Comparison of ENCODE assay signal across 11 cellular contexts in the genomic region with DNA sequence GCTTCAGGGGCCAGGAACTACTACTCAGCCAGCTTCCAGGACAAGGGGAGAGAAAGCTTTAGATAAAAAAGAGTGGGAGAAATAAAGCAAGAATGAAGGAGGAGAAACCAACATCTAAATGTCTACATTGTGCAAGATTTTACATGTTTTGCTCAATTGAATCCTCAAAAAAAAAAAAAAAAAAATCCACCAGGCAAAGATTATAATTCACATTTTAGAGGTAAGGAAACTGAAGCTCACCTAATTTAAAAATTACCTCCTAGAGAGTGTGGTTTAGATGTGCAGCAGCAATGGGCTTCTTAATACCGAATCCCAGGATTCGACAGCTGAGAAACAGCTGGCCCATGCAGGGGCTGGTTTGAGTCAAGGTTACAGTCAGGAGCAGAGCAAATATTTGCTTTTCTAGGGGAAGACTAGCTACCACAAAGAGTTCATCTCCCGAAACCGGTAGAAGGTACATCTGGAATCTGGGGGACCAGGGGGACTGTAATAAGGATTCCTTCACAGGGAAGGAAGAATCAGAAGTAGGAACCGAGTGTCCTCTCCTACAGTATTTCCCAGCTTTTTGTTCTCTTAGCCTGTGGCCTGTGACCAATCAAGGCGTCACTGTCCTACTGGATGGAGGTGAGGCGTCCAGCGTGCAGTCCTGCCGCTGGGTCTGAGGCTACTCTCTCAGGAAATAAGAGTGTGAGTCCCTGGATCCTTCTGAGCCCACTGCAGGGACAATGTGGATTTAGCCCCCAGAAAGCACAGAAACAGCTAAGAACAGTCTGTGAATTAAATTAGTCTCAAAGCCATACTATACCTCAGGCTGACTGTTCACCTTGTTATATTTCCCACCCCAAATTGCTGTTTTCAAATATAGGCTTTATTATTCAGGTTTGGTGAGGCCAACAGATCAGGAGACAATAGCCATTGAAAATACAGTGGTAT. TPM values are rescaled to one million over a fixed set of nuclear protein-coding genes. Genes with fewer than 3 reads are reported as not detected.
A peak's percentile ranks its signal among the peaks of the same experiment; 100 is the strongest.
DNase-seq lines count a peak whose midpoint lies in the region; ATAC-seq and TF ChIP-seq lines count a peak whose summit lies in the region.
"Had no signal": no experiment of that assay in that cellular context is flagged by ENCODE, and none has a peak within 500 bp of the region (broad histone marks: within the 10 kb centered on the region; RNA-seq: fewer than 3 reads in every experiment).

No MANE protein-coding gene starts in this region.

- intact Hi-C loops in adrenal gland (cut with DNase I) = loop anchor here in 1 of 2 donors (5.0 kb wide), 1 partner anchor 33 kb away; no protein-coding TSS in a partner anchor
- intact Hi-C loops in mucosa of descending colon (cut with DNase I, micrococcal nuclease) = no loop called here

- TF ChIP-seq CTCF in adrenal gland (IDR thresholded peaks at IDR 0.05) (no peak), mucosa of descending colon (IDR thresholded peaks at IDR 0.05) (no peak), type B pancreatic cell (conservative IDR thresholded peaks at IDR 0.05) (no peak)

- H3K4me1 Mint-ChIP-seq in activated T-cell treated with anti-CD3 and anti-CD28 coated beads, Interleukin-2, amount 50 U/mL, for 72 hours (ENCODE audit: low read depth) = peaks cover 43% of the 10 kb centered on the region
- peaks cover 8% of the 10 kb centered on the region for H3K4me1 Mint-ChIP-seq in type B pancreatic cell (ENCODE audit: unreplicated experiment)

- 74 to 78% (median 76%) methylated on average over 8 to 9 of the region's 9 CpGs for WGBS in adrenal gland, 4 donors

- ATAC-seq in activated T-cell treated with anti-CD3 and anti-CD28 coated beads, Interleukin-2, amount 50 U/mL, for 72 hours (replicated peaks in 1 of 2) = no peak
- ATAC-seq in mucosa of descending colon = peak; percentile 34

- no peak for DNase-seq in activated T-cell treated with anti-CD3 and anti-CD28 coated beads, Interleukin-2, amount 50 U/mL, for 72 hours
- no peak for DNase-seq in activated T-cell treated with anti-CD3 and anti-CD28 coated beads, Interleukin-2, amount 50 U/mL, for 1 hour
- no peak for DNase-seq in adrenal gland
- no peak for DNase-seq in mucosa of descending colon
- DNase-seq in type B pancreatic cell (ENCODE audit: extremely low spot score, unreplicated experiment) = no peak
- DNase-seq in NCI-H446 treated with DMSO at 0.1 percent for 48 hours (lab: John Stamatoyannopoulos, UW) = no peak
- DNase-seq in NCI-H524 (lab: John Stamatoyannopoulos, UW) = no peak
- no peak for DNase-seq in NCI-H2029 treated with DMSO at 0.1 percent for 48 hours (lab: John Stamatoyannopoulos, UW)
- DNase-seq: activated gamma-delta T cell, Caco-2, occipital lobe had no signal

- peak overlapping the region; percentile 62 to 72 for H3K4me3 Mint-ChIP-seq in activated T-cell treated with anti-CD3 and anti-CD28 coated beads, Interleukin-2, amount 50 U/mL, for 72 hours
- no peak overlapping the region for H3K4me3 Mint-ChIP-seq in type B pancreatic cell

- H3K4me1 ChIP-seq in adrenal gland (replicated peaks in 1 of 2) (peaks cover 17 to 37% of the 10 kb centered on the region in 2 donors), mucosa of descending colon (ENCODE audit: low read depth) (no peaks in the 10 kb centered on the region)

- H3K36me3 ChIP-seq in adrenal gland (replicated peaks in 1 of 2) (no peaks in the 10 kb centered on the region), mucosa of descending colon (ENCODE audit: low read depth) (no peaks in the 10 kb centered on the region)

- no peaks in the 10 kb centered on the region for H3K9me3 ChIP-seq in adrenal gland (replicated peaks in 1 of 3)
- H3K9me3 ChIP-seq in mucosa of descending colon = no peaks in the 10 kb centered on the region
- H3K9me3 ChIP-seq: Caco-2 had no signal

- no peak for TF ChIP-seq POLR2A in adrenal gland (IDR thresholded peaks at IDR 0.05)

- peaks cover 0 to 5% of the 10 kb centered on the region in 2 donors for H3K36me3 Mint-ChIP-seq in activated T-cell treated with anti-CD3 and anti-CD28 coated beads, Interleukin-2, amount 50 U/mL, for 72 hours (ENCODE audit: insufficient read depth in 2 of 2)
- H3K36me3 Mint-ChIP-seq in type B pancreatic cell = no peaks in the 10 kb centered on the region

- H3K27ac Mint-ChIP-seq in activated T-cell treated with anti-CD3 and anti-CD28 coated beads, Interleukin-2, amount 50 U/mL, for 72 hours = peak overlapping the region; percentile 68
- peak overlapping the region; percentile 4 for H3K27ac Mint-ChIP-seq in type B pancreatic cell

- no peaks in the 10 kb centered on the region for H3K9me3 Mint-ChIP-seq in activated T-cell treated with anti-CD3 and anti-CD28 coated beads, Interleukin-2, amount 50 U/mL, for 72 hours
- H3K9me3 Mint-ChIP-seq in type B pancreatic cell = peaks cover 5% of the 10 kb centered on the region

- H3K4me3 ChIP-seq in adrenal gland (no peak overlapping the region), mucosa of descending colon (no peak overlapping the region)

- H3K27me3 ChIP-seq in adrenal gland = no peaks in the 10 kb centered on the region

- no peaks in the 10 kb centered on the region for H3K27me3 Mint-ChIP-seq in activated T-cell treated with anti-CD3 and anti-CD28 coated beads, Interleukin-2, amount 50 U/mL, for 72 hours (ENCODE audit: low read depth)
- no peaks in the 10 kb centered on the region for H3K27me3 Mint-ChIP-seq in type B pancreatic cell

- H3K27ac ChIP-seq in adrenal gland = peak overlapping the region in 3 of 5 donors; percentile 18 to 36 (median 33)

RNA-seq across cellular contexts. Expression of a gene that starts 42.3 kb away (rescaled TPM):
- total RNA-seq in activated T-cell treated with anti-CD3 and anti-CD28 coated beads, Interleukin-2, amount 50 U/mL, for 72 hours = 10 to 100 TPM in 1 of 2 donors, 1 to 10 TPM in 1; 8.2 to 11.0 TPM
- total RNA-seq in adrenal gland = 10 to 100 TPM in 7 of 8 donors, 1 to 10 TPM in 1; 4.5 to 26.0 (median 13.8) TPM
- 10 to 100 TPM in 2 of 3 donors, 1 to 10 TPM in 1; 6.7 to 17.9 (median 10.8) TPM for polyA plus RNA-seq in adrenal gland
- 10 to 100 TPM; 17.9 to 40.3 (median 39.8) TPM for total RNA-seq in mucosa of descending colon
- 0.48 and 1.2 TPM in 2 replicates for total RNA-seq in type B pancreatic cell (ENCODE audit: low replicate concordance)
- total RNA-seq: occipital lobe had no signal
